ENCODE assay signal across 8 cellular contexts in genomic region chrX:24026403-24026801, GRCh38. TPM values are rescaled to one million over a fixed set of nuclear protein-coding genes. Genes with fewer than 3 reads are reported as not detected.
DNase-seq lines count a peak whose midpoint lies in the region; ATAC-seq and TF ChIP-seq lines count a peak whose summit lies in the region.

No MANE protein-coding gene starts in this region.

- H3K27me3 ChIP-seq in IMR-90 (ENCODE audit: control insufficient read depth, insufficient read depth, low read length) (peaks cover 2% of the 10 kb centered on the region), breast epithelium (peaks cover 0 to 30% of the 10 kb centered on the region in 2 donors)

- no TSS peak for BruUV-seq in IMR-90 (replicated peaks; lab: Mats Ljungman, UMichigan)

- H2AK5ac ChIP-seq in IMR-90 (ENCODE audit: low read depth, low read length), result no peak overlapping the region

- no peak for ATAC-seq in IMR-90 (ENCODE audit: low read depth)
- ATAC-seq in GM21447 (IDR thresholded peaks at IDR 0.05; ENCODE audit: unreplicated experiment), result no peak
- no peak for ATAC-seq in HG02798 (IDR thresholded peaks at IDR 0.05; ENCODE audit: poor library complexity, unreplicated experiment)

- no peak overlapping the region for H2AFZ ChIP-seq in IMR-90 (replicated peaks; ENCODE audit: low read length, poor library complexity)

- H3K18ac ChIP-seq in IMR-90 (ENCODE audit: low read depth, low read length), result peak overlapping the region; percentile 99; the same call in 1 of the 2 replicates

- 12% methylated on average over 5 of the region's 13 CpGs; no CpG with 5 or more reads in 1 of the 2 experiments for WGBS in IMR-90 (ENCODE audit: extremely low coverage in 2 of 2, insufficient read length in 1 of 2), 2 experiments

- no peaks in the 10 kb centered on the region for H3K4me1 ChIP-seq in IMR-90 (ENCODE audit: control insufficient read depth, insufficient read depth, low read length)
- no peaks in the 10 kb centered on the region for H3K4me1 ChIP-seq in breast epithelium

- H3K14ac ChIP-seq in IMR-90 (replicated peaks; ENCODE audit: low read depth, low read length), result peak overlapping the region; percentile 91; the same call in 1 of the 2 replicates

- H3K27ac ChIP-seq in C4-2B (peak overlapping the region; percentile 97; the same call in 1 of the 2 replicates), IMR-90 (ENCODE audit: insufficient read depth, low read length) (peak overlapping the region; percentile 71), breast epithelium (peak overlapping the region; percentile 95 to 99)

- peak overlapping the region; percentile 99; the same call in 1 of the 2 replicates for H4K5ac ChIP-seq in IMR-90 (ENCODE audit: low read depth, low read length)

- H4K20me1 ChIP-seq in IMR-90 (ENCODE audit: insufficient read depth, low read length), result no peaks in the 10 kb centered on the region

- dilution Hi-C loops in IMR-90 (cut with HindIII; ENCODE audit: low sequenced_read_pairs, unreplicated experiment), result no loop called here

- peaks cover 6% of the 10 kb centered on the region for H3K36me3 Mint-ChIP-seq in mesothelial cell of epicardium

- H3K4me1 Mint-ChIP-seq in mesothelial cell of epicardium, result peaks cover 29% of the 10 kb centered on the region

- H3K4me3 Mint-ChIP-seq in mesothelial cell of epicardium, result peak overlapping the region; percentile 75

- no peaks in the 10 kb centered on the region for H3K9me3 Mint-ChIP-seq in mesothelial cell of epicardium

- no peak overlapping the region for H2BK120ac ChIP-seq in IMR-90 (ENCODE audit: low read depth, low read length)

- peak overlapping the region; percentile 71 for H4K91ac ChIP-seq in IMR-90 (ENCODE audit: insufficient read depth, low read depth, low read length)

- TF ChIP-seq POLR2A in IMR-90 (IDR thresholded peaks at IDR 0.05; ENCODE audit: low read depth, low read length) (no peak), breast epithelium (IDR thresholded peaks at IDR 0.05) (no peak)

- H3K9ac ChIP-seq in IMR-90 (ENCODE audit: low read depth, low read length), result peak overlapping the region; percentile 95; the same call in 1 of the 2 replicates

- H3K27me3 Mint-ChIP-seq in mesothelial cell of epicardium (ENCODE audit: low read depth), result no peaks in the 10 kb centered on the region

- POLR2A ChIA-PET in IMR-90 (lab: Charles Lee; ENCODE audit: unreplicated experiment), result no interaction called here

- H3K9me1 ChIP-seq in IMR-90 (ENCODE audit: insufficient read depth, low read length), result no peaks in the 10 kb centered on the region

- intact Hi-C loops in IMR-90 (cut with micrococcal nuclease) (loop anchor here (5.0 kb wide), 1 partner anchor 244 kb away; the partner anchor contains the start of gene SAT1), breast epithelium (cut with DNase I; ENCODE audit: low total_unique reads) (loop anchor here (5.0 kb wide), 1 partner anchor 119 kb away; the partner anchor contains the start of genes APOO and CXorf58)

- H3K27ac Mint-ChIP-seq in mesothelial cell of epicardium, result peak overlapping the region; percentile 95

- peak overlapping the region; percentile 88; the same call in 1 of the 2 replicates for H3K4ac ChIP-seq in IMR-90 (ENCODE audit: low read depth, low read length)

- H2BK20ac ChIP-seq in IMR-90 (ENCODE audit: low read depth, low read length), result 0 out of 2 replicates have a peak overlapping the region, but pooled peaks have one; percentile 42

- H2BK15ac ChIP-seq in IMR-90 (ENCODE audit: low read depth, low read length), result peak overlapping the region; percentile 50; the same call in 1 of the 3 replicates

- CTCF ChIA-PET in IMR-90 (lab: Yijun Ruan, JAX), result interaction anchor here (1.9 kb wide), 1 partner anchor 28 kb away, joined by 12 read pairs; the partner anchor contains the start of gene EIF2S3

- TF ChIP-seq CTCF in C4-2B (conservative IDR thresholded peaks at IDR 0.05) (no peak), IMR-90 (conservative IDR thresholded peaks at IDR 0.05; ENCODE audit: low read depth, low read length) (no peak), breast epithelium (IDR thresholded peaks at IDR 0.05) (no peak), mesothelial cell of epicardium (IDR thresholded peaks at IDR 0.05; ENCODE audit: unreplicated experiment) (no peak)

- H3K56ac ChIP-seq in IMR-90 (ENCODE audit: extremely low read depth, insufficient read depth, low read length), result peak overlapping the region; percentile 64

- peak overlapping the region; percentile 94 for H2BK5ac ChIP-seq in IMR-90 (ENCODE audit: low read depth, low read length, poor library complexity, severe bottlenecking)

- H3K79me1 ChIP-seq in IMR-90 (ENCODE audit: low read depth in 1 of 2, low read length in 2 of 2), result peaks cover 0 to 3% of the 10 kb centered on the region in 2 experiments; a peak in 1 of 4 replicates

- H3K4me3 ChIP-seq in IMR-90 (ENCODE audit: insufficient read depth, low read depth, low read length) (peak overlapping the region; percentile 85), breast epithelium (peak overlapping the region; percentile 72 to 74 (median 74))

- H3K36me3 ChIP-seq in IMR-90 (ENCODE audit: control insufficient read depth, insufficient read depth, low read length) (no peaks in the 10 kb centered on the region), breast epithelium (no peaks in the 10 kb centered on the region)

- no peak overlapping the region for H2AK9ac ChIP-seq in IMR-90 (replicated peaks; ENCODE audit: low read depth, low read length, poor library complexity)

- TF ChIP-seq RAD21 in IMR-90 (IDR thresholded peaks at IDR 0.05; ENCODE audit: low read length), result no peak

- H3K9me3 ChIP-seq in IMR-90 (ENCODE audit: control insufficient read depth, insufficient read depth, low read length) (no peaks in the 10 kb centered on the region), breast epithelium (no peaks in the 10 kb centered on the region)

- in situ Hi-C loops in IMR-90 (cut with MboI; ENCODE audit: low sequenced_read_pairs), result no loop called here

- no peak overlapping the region for H3K23ac ChIP-seq in IMR-90 (ENCODE audit: low read depth, low read length)

- H3K4me2 ChIP-seq in IMR-90 (ENCODE audit: low read depth, low read length), result peak overlapping the region; percentile 88; the same call in 1 of the 2 replicates

- H4K8ac ChIP-seq in IMR-90 (ENCODE audit: low read depth in 2 of 2, low read length in 2 of 2), result peak overlapping the region; percentile 64 to 95

- DNase-seq in IMR-90 (no peak), breast epithelium (ENCODE audit: low spot score in 2 of 2) (no peak), mesothelial cell of epicardium (ENCODE audit: low spot score in 2 of 2, unreplicated experiment in 2 of 2) (no peak), SIG-M5 (lab: John Stamatoyannopoulos, UW) (no peak)
- DNase-seq in NK-92 treated with Interleukin-12 subunit alpha and Interleukin-12 subunit beta, amount 100 ng/mL, for 24 hours (lab: John Stamatoyannopoulos, UW), result no peak

TF ChIP-seq in IMR-90, 13 proteins besides CTCF, POLR2A, EP300 and RAD21:
- TF ChIP-seq BHLHE40 (IDR thresholded peaks at IDR 0.05; ENCODE audit: low read depth, low read length), result no peak
- no peak for TF ChIP-seq ELK1 (IDR thresholded peaks at IDR 0.05; ENCODE audit: borderline replicate concordance, low read depth, low read length)
- TF ChIP-seq MAFK (IDR thresholded peaks at IDR 0.05; ENCODE audit: low read depth, low read length), result no peak
- no peak for TF ChIP-seq RCOR1 (IDR thresholded peaks at IDR 0.05; ENCODE audit: insufficient replicate concordance, low read length)
- TF ChIP-seq CHD1 (IDR thresholded peaks at IDR 0.05; ENCODE audit: low read depth, low read length), result no peak
- no peak for TF ChIP-seq CEBPB (IDR thresholded peaks at IDR 0.05; ENCODE audit: low read depth, low read length)
- TF ChIP-seq MXI1 (IDR thresholded peaks at IDR 0.05; ENCODE audit: borderline replicate concordance, low read depth, low read length), result no peak
- TF ChIP-seq FOS (IDR thresholded peaks at IDR 0.05; ENCODE audit: low read depth, low read length), result no peak
- TF ChIP-seq MAZ (IDR thresholded peaks at IDR 0.05; ENCODE audit: borderline replicate concordance, low read depth, low read length), result no peak
- TF ChIP-seq RFX5 (IDR thresholded peaks at IDR 0.05; ENCODE audit: low read depth, low read length), result no peak

RNA-seq across cellular contexts. Expression of gene KLHL15, which starts 0.6 kb away (rescaled TPM):
- total RNA-seq in IMR-90 (2012; rRNA removed) (7.5 and 11.1 TPM in 2 replicates), breast epithelium (10 to 100 TPM in 2 of 3 donors, 1 to 10 TPM in 1; 6.9 to 16.5 (median 10.4) TPM), mesothelial cell of epicardium (21.9 to 23.8 TPM (median 22.2 TPM) in 3 replicates)
- polyA plus RNA-seq in IMR-90 (2012; rRNA removed), result 2.0 and 2.4 TPM in 2 replicates
- 0.44 and 0.73 TPM in 2 replicates for polyA plus RNA-seq in IMR-90 (2012; cell fraction: cytosol; rRNA removed)
- 0.47 and 6.5 TPM in 2 replicates for polyA plus RNA-seq in IMR-90 (2012; cell fraction: nucleus; rRNA removed; ENCODE audit: low replicate concordance)

RNA-seq across cellular contexts. Expression of gene EIF2S3, which starts 28.4 kb away (rescaled TPM):
- total RNA-seq in IMR-90 (2012; rRNA removed), result 416 and 419 TPM in 2 replicates
- 71.8 and 97.9 TPM in 2 replicates for polyA plus RNA-seq in IMR-90 (2012; rRNA removed)
- polyA plus RNA-seq in IMR-90 (2012; cell fraction: cytosol; rRNA removed), result 25.4 and 26.6 TPM in 2 replicates
- polyA plus RNA-seq in IMR-90 (2012; cell fraction: nucleus; rRNA removed; ENCODE audit: low replicate concordance), result 23.5 and 133 TPM in 2 replicates
- 100 to 1,000 TPM in 2 of 3 donors, 10 to 100 TPM in 1; 95.5 to 150 (median 129) TPM for total RNA-seq in breast epithelium
- total RNA-seq in mesothelial cell of epicardium, result 460 to 475 TPM (median 474 TPM) in 3 replicates
